19 cellular contexts compared by ENCODE assay signal in genomic region chr1:50497007-50497406, GRCh38.
DNase-seq lines count a peak whose midpoint lies in the region; ATAC-seq and TF ChIP-seq lines count a peak whose summit lies in the region.
"Had no signal": no experiment of that assay in that cellular context is flagged by ENCODE, and none has a peak within 500 bp of the region (broad histone marks: within the 10 kb centered on the region; RNA-seq: fewer than 3 reads in every experiment).

No MANE protein-coding gene starts in this region.

- H3K4me2 ChIP-seq in GM23248 (ENCODE audit: unreplicated experiment) (no peak overlapping the region), PC-3 (ENCODE audit: low read length) (no peak overlapping the region)
- H3K4me2 ChIP-seq: A549, GM23338 had no signal

- POLR2A ChIA-PET in PC-3 (lab: Charles Lee; ENCODE audit: unreplicated experiment): no interaction called here

- H3K9me3 ChIP-seq in GM23248 (ENCODE audit: low read depth) (no peaks in the 10 kb centered on the region), PC-3 (ENCODE audit: low read length) (no peaks in the 10 kb centered on the region)

- TF ChIP-seq CTCF in PC-3 (conservative IDR thresholded peaks at IDR 0.05; ENCODE audit: low read depth, low read length): no peak

- in situ Hi-C loops in GM23248 (cut with MboI): no loop called here

- H3K4me3 ChIP-seq in GM23248 (no peak overlapping the region), PC-3 (ENCODE audit: low read length) (no peak overlapping the region)
- H3K4me3 ChIP-seq: A549, GM23338 had no signal

- no peaks in the 10 kb centered on the region for H4K20me1 ChIP-seq in GM23248 (ENCODE audit: insufficient read depth)
- H4K20me1 ChIP-seq in PC-3 (ENCODE audit: low read length): no peaks in the 10 kb centered on the region

- DNase-seq in NCI-H748 (lab: John Stamatoyannopoulos, UW; ENCODE audit: unreplicated experiment) (peak; percentile 8), NCI-H748 treated with DMSO at 0.1 percent for 48 hours (lab: John Stamatoyannopoulos, UW) (no peak), GM23248 (peak; percentile 43), SW480 (ENCODE audit: low spot score) (peak; percentile 7), fibroblast of peridontal ligament (ENCODE audit: extremely low read depth) (peak; percentile 5), PC-3 (no peak)
- DNase-seq: C1 segment of cervical spinal cord; CD8-positive, alpha-beta memory T cell; GF-D8; HCEC 1CT; KBM-7; NCI-H1092; NCI-H1436 treated with DMSO at 0.1 percent for 48 hours; NCI-H2029 treated with DMSO at 0.1 percent for 48 hours; NCI-H510A; NCI-H82 had no signal

- H2AFZ ChIP-seq in GM23248 (no peak overlapping the region), PC-3 (ENCODE audit: low read length) (no peak overlapping the region)
- H2AFZ ChIP-seq: GM23338 had no signal

- H3K9me2 ChIP-seq in GM23248 (ENCODE audit: insufficient read depth) (no peaks in the 10 kb centered on the region), PC-3 (replicated peaks; ENCODE audit: low read length) (no peaks in the 10 kb centered on the region)

- H3F3A ChIP-seq in GM23248 (ENCODE audit: insufficient read depth) (no peaks in the 10 kb centered on the region), PC-3 (ENCODE audit: low read length, unreplicated experiment) (no peaks in the 10 kb centered on the region)

- H3K27ac ChIP-seq in GM23248 (no peak overlapping the region), PC-3 (ENCODE audit: low read length) (no peak overlapping the region)
- H3K27ac ChIP-seq: A549 had no signal

- H3K27me3 ChIP-seq in GM23248 (replicated peaks; ENCODE audit: insufficient read depth): no peaks in the 10 kb centered on the region
- H3K27me3 ChIP-seq in PC-3 (ENCODE audit: low read length): no peaks in the 10 kb centered on the region

- CTCF ChIA-PET in PC-3 (lab: Charles Lee): no interaction called here

- H3K4me1 ChIP-seq in GM23248 (ENCODE audit: insufficient read depth) (no peaks in the 10 kb centered on the region), PC-3 (ENCODE audit: insufficient read depth, low read length) (no peaks in the 10 kb centered on the region)
- H3K4me1 ChIP-seq: A549 had no signal

- intact Hi-C loops in PC-3 (cut with micrococcal nuclease): no loop called here

- no peak for ATAC-seq in HG03139 (IDR thresholded peaks at IDR 0.05; ENCODE audit: unreplicated experiment)
- ATAC-seq in PC-3: no peak
- ATAC-seq: A549, GM23338 had no signal

- H3K36me3 ChIP-seq in GM23248 (ENCODE audit: low read depth): peaks cover 11% of the 10 kb centered on the region; the same call in 1 of the 2 replicates
- no peaks in the 10 kb centered on the region for H3K36me3 ChIP-seq in PC-3 (ENCODE audit: low read depth, low read length)

- no peaks in the 10 kb centered on the region for H3K79me2 ChIP-seq in GM23248 (ENCODE audit: insufficient read depth)
- no peaks in the 10 kb centered on the region for H3K79me2 ChIP-seq in PC-3 (ENCODE audit: low read length)

- WGBS in GM23248 (ENCODE audit: low coverage in 1 of 2, low lambda C conversion rate in 2 of 2, missing lambda C conversion rate in 2 of 2), 2 experiments: 97 to 100% methylated on average over 1 of the region's 1 CpG

- H3K9ac ChIP-seq in GM23248 (no peak overlapping the region), PC-3 (ENCODE audit: low read length) (no peak overlapping the region)

- no TSS peak for BruUV-seq in PC-3 (replicated peaks; lab: Mats Ljungman, UMichigan)

Comparison
In these comparisons a context has a peak if more than half of its experiments do, and no peak if none do; other contexts are left out.
1. DNase-seq: peak in NCI-H748 (single experiment), GM23248 (single experiment), SW480 (single experiment) and fibroblast of peridontal ligament (single experiment); none in NCI-H748 treated with DMSO at 0.1 percent for 48 hours (single experiment) and PC-3 (single experiment).